ENCODE assay signal across 17 cellular contexts in genomic region chr12:31989987-31990386, GRCh38. TPM values are rescaled to one million over a fixed set of nuclear protein-coding genes. Genes with fewer than 3 reads are reported as not detected.
DNase-seq lines count a peak whose midpoint lies in the region; ATAC-seq, FAIRE-seq and TF ChIP-seq lines count a peak whose summit lies in the region.
"Had no signal": no experiment of that assay in that cellular context is flagged by ENCODE, and none has a peak within 500 bp of the region (broad histone marks: within the 10 kb centered on the region; RNA-seq: fewer than 3 reads in every experiment).

No MANE protein-coding gene starts in this region.

- H3K4ac ChIP-seq in H1 (replicated peaks; ENCODE audit: insufficient read length, low read depth, low read length): no peak overlapping the region

- H4K20me1 ChIP-seq in SK-N-SH (ENCODE audit: insufficient read depth): no peaks in the 10 kb centered on the region
- H4K20me1 ChIP-seq in H1 (replicated peaks in 1 of 2; ENCODE audit: control insufficient read depth in 1 of 2, insufficient read depth in 2 of 2, low read length in 2 of 2): peaks cover 0 to 3% of the 10 kb centered on the region in 2 experiments

- H3K4me1 ChIP-seq in SK-N-SH (ENCODE audit: control insufficient read depth in 1 of 2, insufficient read depth in 2 of 2, low read depth in 1 of 2, low read length in 1 of 2): no peaks in the 10 kb centered on the region
- H3K4me1 ChIP-seq in H1 (replicated peaks in 1 of 4; ENCODE audit: control insufficient read depth in 3 of 4, insufficient read depth in 4 of 4, low read length in 3 of 4): no peaks in the 10 kb centered on the region; a peak in 1 of 7 replicates
- H3K4me1 ChIP-seq: transverse colon had no signal

- no peaks in the 10 kb centered on the region for H3F3A ChIP-seq in SK-N-SH (replicated peaks; ENCODE audit: insufficient read depth)

- TF ChIP-seq RAD21 in SK-N-SH (IDR thresholded peaks at IDR 0.05; ENCODE audit: low read length) (no peak), H1 (IDR thresholded peaks at IDR 0.05 in 1 of 2, conservative IDR thresholded peaks at IDR 0.05 in 1 of 2; ENCODE audit: low read depth in 2 of 2, low read length in 2 of 2) (no peak)

- H2AFZ ChIP-seq in SK-N-SH (ENCODE audit: low read depth) (no peak overlapping the region), H1 (ENCODE audit: low read length) (no peak overlapping the region)

- POLR2A ChIA-PET in SK-N-SH (lab: Yijun Ruan, JAX) (no interaction called here), H1 (lab: Charles Lee; ENCODE audit: partially characterized antibody) (interaction anchor here (0.8 to 3.6 kb wide), 5 partner anchors 8 to 19 kb away, joined by 3 to 10 read pairs (median 3); no protein-coding TSS in a partner anchor)

- H2BK12ac ChIP-seq in H1 (ENCODE audit: low read depth, low read length): no peak overlapping the region

- no peak overlapping the region for H3K23ac ChIP-seq in H1 (ENCODE audit: insufficient read length)

- intact Hi-C loops in CD14-positive monocyte (cut with micrococcal nuclease): no loop called here

- no peaks in the 10 kb centered on the region for H3K23me2 ChIP-seq in H1 (ENCODE audit: low read depth, low read length)

- no peak overlapping the region for H2BK20ac ChIP-seq in H1 (ENCODE audit: low read length)

- H3K14ac ChIP-seq in H1 (ENCODE audit: insufficient read length): no peak overlapping the region

- TF ChIP-seq EP300 in SK-N-SH (IDR thresholded peaks at IDR 0.05; ENCODE audit: borderline replicate concordance in 1 of 2, low read depth in 1 of 2, low read length in 1 of 2): no peak
- TF ChIP-seq EP300 in H1 (IDR thresholded peaks at IDR 0.05; ENCODE audit: borderline replicate concordance in 1 of 2, low read depth in 2 of 2, low read length in 2 of 2): no peak

- H3K79me2 ChIP-seq in SK-N-SH (ENCODE audit: insufficient read depth): peaks cover 7% of the 10 kb centered on the region; the same call in 1 of the 2 replicates
- H3K79me2 ChIP-seq in H1 (ENCODE audit: control insufficient read depth in 1 of 2, insufficient read depth in 2 of 2, low read length in 2 of 2): peaks cover 0 to 40% of the 10 kb centered on the region in 2 experiments; a peak in 2 of 4 replicates

- H3K4me1 Mint-ChIP-seq in T-helper 1 cell treated with Interleukin-12 subunit alpha and Interleukin-12 subunit beta and Interleukin-4 antibody, amounts not matched to agents 30 μg/mL and 1 μg/mL, for 36 hours (ENCODE audit: low read depth): peaks cover 47% of the 10 kb centered on the region
- H3K4me1 Mint-ChIP-seq in natural killer cell treated with Interleukin-12 subunit alpha and Interleukin-12 subunit beta and Interleukin-15 and Interleukin-18, amount 100 ng/mL, for 72 hours (ENCODE audit: low read depth in 2 of 2): peaks cover 43 to 53% of the 10 kb centered on the region in 2 donors
- H3K4me1 Mint-ChIP-seq in CD14-positive monocyte: no peaks in the 10 kb centered on the region
- H3K4me1 Mint-ChIP-seq: neural crest cell had no signal

- no peak overlapping the region for H4K8ac ChIP-seq in H1 (ENCODE audit: extremely low read depth, insufficient read depth, low read length)

- no peaks in the 10 kb centered on the region for H3K27me3 ChIP-seq in SK-N-SH (ENCODE audit: insufficient read depth)
- H3K27me3 ChIP-seq in H1 (replicated peaks in 1 of 4; ENCODE audit: control insufficient read depth in 3 of 4, extremely low read depth in 1 of 4, insufficient read depth in 3 of 4, low read length in 3 of 4): no peaks in the 10 kb centered on the region
- H3K27me3 ChIP-seq: spleen, transverse colon had no signal

- no peak overlapping the region for H3K56ac ChIP-seq in H1 (replicated peaks; ENCODE audit: insufficient read length, low read depth, low read length)

- H3K36me3 ChIP-seq in SK-N-SH (replicated peaks in 1 of 2; ENCODE audit: control insufficient read depth in 1 of 2, insufficient read depth in 2 of 2, low read length in 1 of 2) (peaks cover 0 to 21% of the 10 kb centered on the region in 2 experiments), H1 (ENCODE audit: control insufficient read depth in 2 of 4, insufficient read depth in 4 of 4, low read length in 3 of 4) (peaks cover 5 to 72% (median 25%) of the 10 kb centered on the region in 4 experiments)

- WGBS in SK-N-SH (ENCODE audit: low lambda C conversion rate): 93% methylated on average over 6 of the region's 6 CpGs
- WGBS in H1 (ENCODE audit: extremely low coverage in 1 of 2, insufficient coverage in 1 of 2, insufficient read length in 1 of 2, insufficient replicate concordance in 2 of 2, low coverage in 1 of 2, low lambda C conversion rate in 2 of 2, missing lambda C conversion rate in 1 of 2), 2 experiments: 91% methylated on average over 6 of the region's 6 CpGs; no CpG with 5 or more reads in 1 of the 2 experiments

- H2BK15ac ChIP-seq in H1 (ENCODE audit: low read length): 0 out of 2 replicates have a peak overlapping the region, but pooled peaks have one; percentile 55

- no peak overlapping the region for H3K4me3 ChIP-seq in SK-N-SH (ENCODE audit: low read depth in 2 of 2, low read length in 1 of 2)
- H3K4me3 ChIP-seq in H1 (ENCODE audit: extremely low read depth in 1 of 4, insufficient read depth in 2 of 4, low read depth in 3 of 4, low read length in 4 of 4): no peak overlapping the region
- H3K4me3 ChIP-seq: spleen, transverse colon had no signal

- no peaks in the 10 kb centered on the region for H3K27me3 Mint-ChIP-seq in T-helper 1 cell treated with Interleukin-12 subunit alpha and Interleukin-12 subunit beta and Interleukin-4 antibody, amounts not matched to agents 30 μg/mL and 1 μg/mL, for 36 hours (ENCODE audit: low read depth)
- no peaks in the 10 kb centered on the region for H3K27me3 Mint-ChIP-seq in natural killer cell treated with Interleukin-12 subunit alpha and Interleukin-12 subunit beta and Interleukin-15 and Interleukin-18, amount 100 ng/mL, for 72 hours
- H3K27me3 Mint-ChIP-seq in CD14-positive monocyte (ENCODE audit: low read depth in 3 of 3): no peaks in the 10 kb centered on the region

- no peak for TF ChIP-seq POLR2A in H1 (IDR thresholded peaks at IDR 0.05; ENCODE audit: control extremely low read depth in 1 of 2, low read depth in 2 of 2, low read length in 2 of 2)

- H2BK5ac ChIP-seq in H1 (ENCODE audit: low read depth, low read length): no peak overlapping the region; the same call in 1 of the 2 replicates

- H3K9me2 ChIP-seq in SK-N-SH: no peaks in the 10 kb centered on the region

- ATAC-seq in SK-N-SH treated with all-trans-retinoic acid at 6 μM for 48 hours (no peak), GM19324 (IDR thresholded peaks at IDR 0.05; ENCODE audit: low FRiP score, unreplicated experiment) (no peak)
- no peak for ATAC-seq in natural killer cell treated with Interleukin-12 subunit alpha and Interleukin-12 subunit beta and Interleukin-15 and Interleukin-18, amount 100 ng/mL, for 72 hours

- CTCF ChIA-PET in SK-N-SH (lab: Yijun Ruan, JAX) (interaction anchor here (1.2 to 1.3 kb wide), 3 partner anchors 9 to 70 kb away, joined by 3 to 6 read pairs (median 5); no protein-coding TSS in a partner anchor), H1 (lab: Charles Lee; ENCODE audit: partially characterized antibody) (interaction anchor here (1.0 to 2.7 kb wide), 2 partner anchors 13 to 58 kb away, joined by 3 to 9 read pairs; no protein-coding TSS in a partner anchor)

- no peak overlapping the region for H3K18ac ChIP-seq in H1 (ENCODE audit: extremely low read depth, low read length)

- H4K91ac ChIP-seq in H1 (replicated peaks; ENCODE audit: insufficient read length, low read length): no peak overlapping the region

- peaks cover 5% of the 10 kb centered on the region; the same call in 1 of the 2 replicates for H3K79me1 ChIP-seq in H1 (ENCODE audit: low read depth, low read length)

- H3K27ac Mint-ChIP-seq in T-helper 1 cell treated with Interleukin-12 subunit alpha and Interleukin-12 subunit beta and Interleukin-4 antibody, amounts not matched to agents 30 μg/mL and 1 μg/mL, for 36 hours: peak overlapping the region; percentile 74
- peak overlapping the region; percentile 84 to 93 for H3K27ac Mint-ChIP-seq in natural killer cell treated with Interleukin-12 subunit alpha and Interleukin-12 subunit beta and Interleukin-15 and Interleukin-18, amount 100 ng/mL, for 72 hours
- peak overlapping the region in 2 of 7 donors; percentile 4 to 13 for H3K27ac Mint-ChIP-seq in CD14-positive monocyte

- no peak overlapping the region for H2BK120ac ChIP-seq in H1 (replicated peaks; ENCODE audit: low read depth, low read length)

- H3K4me3 Mint-ChIP-seq in T-helper 1 cell treated with Interleukin-12 subunit alpha and Interleukin-12 subunit beta and Interleukin-4 antibody, amounts not matched to agents 30 μg/mL and 1 μg/mL, for 36 hours: peak overlapping the region; percentile 66
- peak overlapping the region; percentile 64 for H3K4me3 Mint-ChIP-seq in natural killer cell treated with Interleukin-12 subunit alpha and Interleukin-12 subunit beta and Interleukin-15 and Interleukin-18, amount 100 ng/mL, for 72 hours
- H3K4me3 Mint-ChIP-seq in CD14-positive monocyte: no peak overlapping the region
- H3K4me3 Mint-ChIP-seq: neural crest cell had no signal

- TF ChIP-seq CTCF in SK-N-SH (IDR thresholded peaks at IDR 0.05): no peak
- no peak for TF ChIP-seq CTCF in H1 (IDR thresholded peaks at IDR 0.05; ENCODE audit: control extremely low read depth in 1 of 3, insufficient read depth in 1 of 3, low read depth in 1 of 3, low read length in 3 of 3)
- no peak for TF ChIP-seq CTCF in CD14-positive monocyte (IDR thresholded peaks at IDR 0.05)

- H3K9me3 Mint-ChIP-seq in T-helper 1 cell treated with Interleukin-12 subunit alpha and Interleukin-12 subunit beta and Interleukin-4 antibody, amounts not matched to agents 30 μg/mL and 1 μg/mL, for 36 hours: peaks cover 54% of the 10 kb centered on the region
- H3K9me3 Mint-ChIP-seq in natural killer cell treated with Interleukin-12 subunit alpha and Interleukin-12 subunit beta and Interleukin-15 and Interleukin-18, amount 100 ng/mL, for 72 hours: peaks cover 7% of the 10 kb centered on the region
- H3K9me3 Mint-ChIP-seq in CD14-positive monocyte: peaks cover 15 to 50% (median 21%) of the 10 kb centered on the region in 7 donors

- no peak overlapping the region for H4K5ac ChIP-seq in H1 (ENCODE audit: insufficient read length, low read depth, low read length)

- peaks cover 75% of the 10 kb centered on the region for H3K36me3 Mint-ChIP-seq in T-helper 1 cell treated with Interleukin-12 subunit alpha and Interleukin-12 subunit beta and Interleukin-4 antibody, amounts not matched to agents 30 μg/mL and 1 μg/mL, for 36 hours (ENCODE audit: low read depth)
- H3K36me3 Mint-ChIP-seq in natural killer cell treated with Interleukin-12 subunit alpha and Interleukin-12 subunit beta and Interleukin-15 and Interleukin-18, amount 100 ng/mL, for 72 hours: peaks cover 51% of the 10 kb centered on the region
- peaks cover 45 to 72% of the 10 kb centered on the region in 2 donors for H3K36me3 Mint-ChIP-seq in CD14-positive monocyte

- H3K9ac ChIP-seq in SK-N-SH: no peak overlapping the region
- no peak overlapping the region for H3K9ac ChIP-seq in H1 (replicated peaks in 1 of 4; ENCODE audit: extremely low read depth in 1 of 4, low read depth in 3 of 4, low read length in 3 of 4)

- no peaks in the 10 kb centered on the region for H3K9me3 ChIP-seq in SK-N-SH
- peaks cover 5 to 11% of the 10 kb centered on the region in 2 experiments; a peak in 3 of 4 replicates for H3K9me3 ChIP-seq in H1 (ENCODE audit: insufficient read depth in 2 of 2, low read depth in 1 of 2, low read length in 1 of 2)
- H3K9me3 ChIP-seq: transverse colon had no signal

- no peak for FAIRE-seq in H1 (lab: Jason Lieb, UNC)
- FAIRE-seq: D721Med, kidney had no signal

- H3K27ac ChIP-seq in SK-N-SH (ENCODE audit: low read depth in 2 of 2, low read length in 1 of 2): no peak overlapping the region
- no peak overlapping the region for H3K27ac ChIP-seq in H1 (ENCODE audit: low read depth, low read length)
- H3K27ac ChIP-seq: 22Rv1, transverse colon had no signal

- H3K4me2 ChIP-seq in SK-N-SH (no peak overlapping the region), H1 (ENCODE audit: insufficient read depth in 1 of 2, low read depth in 2 of 2, low read length in 2 of 2) (no peak overlapping the region)

- DNase-seq in SK-N-SH (no peak), H1 (ENCODE audit: low read depth in 1 of 2, low spot score in 2 of 2) (no peak), CD14-positive monocyte (ENCODE audit: low spot score) (no peak), LoVo (ENCODE audit: low spot score) (no peak)
- no peak for DNase-seq in natural killer cell treated with Interleukin-12 subunit alpha and Interleukin-12 subunit beta and Interleukin-15 and Interleukin-18, amount 100 ng/mL, for 72 hours (ENCODE audit: low spot score)
- DNase-seq: kidney, NCI-H1048, RPMI8226, spleen, T1000, transverse colon had no signal

- H2AK5ac ChIP-seq in H1 (ENCODE audit: low read depth, low read length): no peak overlapping the region

RNA-seq across cellular contexts. Expression of gene RESF1, which starts 30.8 kb away (rescaled TPM):
- polyA plus RNA-seq in SK-N-SH (2012; rRNA removed) (4.9 and 7.7 TPM in 2 replicates), H1 (2011; rRNA removed) (49.4 and 64.3 TPM in 2 replicates), CD14-positive monocyte (10 to 100 TPM; 26.8 to 82.9 TPM)
- 7.4 and 9.7 TPM in 2 replicates for polyA plus RNA-seq in SK-N-SH (2012; cell fraction: cytosol; rRNA removed)
- polyA plus RNA-seq in SK-N-SH (2012; cell fraction: nucleus; rRNA removed): 3.6 and 7.0 TPM in 2 replicates
- total RNA-seq in H1 (2021; fragmentation: NEBNext Ultra II Directional; extraction: Animal tissue kit (Norgen Biotek cat#: 25700)): 116 and 128 TPM in 2 replicates
- polyA plus RNA-seq in H1 (2011; cell fraction: cytosol; rRNA removed): 76.6 TPM
- 46.7 TPM for polyA plus RNA-seq in H1 (2011; cell fraction: nucleus; rRNA removed)
- 28.8 to 56.1 TPM (median 37.4 TPM) in 4 replicates for polyA plus RNA-seq in H1 (2012, experiment 1 of 2)
- 6.4 TPM for polyA plus RNA-seq in H1 (2012, experiment 2 of 2)
- 113 TPM for polyA plus RNA-seq in H1 (2013, experiment 1 of 2)
- 99.4 TPM for polyA plus RNA-seq in H1 (2013, experiment 2 of 2)
- polyA minus RNA-seq in H1 (2011; rRNA and poly(A)+ RNA removed): 141 and 220 TPM in 2 replicates
- 61.0 TPM for polyA minus RNA-seq in H1 (2011; cell fraction: cytosol; rRNA and poly(A)+ RNA removed)
- 332 TPM for polyA minus RNA-seq in H1 (2011; cell fraction: nucleus; rRNA and poly(A)+ RNA removed)
- total RNA-seq in natural killer cell treated with Interleukin-12 subunit alpha and Interleukin-12 subunit beta and Interleukin-15 and Interleukin-18, amount 100 ng/mL, for 72 hours: 100 to 1,000 TPM in 1 of 2 donors, 10 to 100 TPM in 1; 71.7 to 107 TPM

Comparison
In these comparisons a context has a peak if more than half of its experiments do, and no peak if none do; other contexts are left out.
1. H3K4me3 Mint-ChIP-seq: peak in T-helper 1 cell treated with Interleukin-12 subunit alpha and Interleukin-12 subunit beta and Interleukin-4 antibody, amounts not matched to agents 30 μg/mL and 1 μg/mL, for 36 hours (single experiment) and natural killer cell treated with Interleukin-12 subunit alpha and Interleukin-12 subunit beta and Interleukin-15 and Interleukin-18, amount 100 ng/mL, for 72 hours (single experiment); none in CD14-positive monocyte (0 of 2).